In the genomic region with DNA sequence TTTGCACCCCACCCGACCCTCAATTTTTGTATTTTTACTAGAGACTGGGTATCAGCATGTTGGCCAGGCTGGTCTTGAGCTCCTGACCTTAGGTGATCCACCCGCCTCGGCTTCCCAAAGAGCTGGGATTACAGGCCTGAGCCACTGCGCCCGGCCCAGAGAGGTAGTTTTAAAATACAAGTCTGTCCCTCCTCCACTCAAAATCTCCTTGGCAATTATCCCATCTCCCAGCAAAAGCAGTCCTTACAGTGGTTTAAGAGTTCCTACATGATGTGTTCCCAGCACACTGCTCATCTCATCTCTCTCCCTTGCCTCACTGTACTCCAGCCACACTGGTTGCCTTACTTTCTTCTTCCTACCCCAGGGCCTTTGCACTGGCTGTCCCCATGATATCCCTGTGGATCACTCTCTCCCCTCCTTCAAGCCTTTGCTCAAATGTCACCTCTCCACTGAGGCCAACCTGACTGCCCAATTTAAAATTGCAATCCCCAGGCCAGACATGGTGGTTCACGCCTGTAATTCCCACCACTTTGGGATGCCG, we compare ENCODE assay signal across 29 cellular contexts. TPM values are rescaled to one million over a fixed set of nuclear protein-coding genes. Genes with fewer than 3 reads are reported as not detected.
A peak's percentile ranks its signal among the peaks of the same experiment; 100 is the strongest.
DNase-seq lines count a peak whose midpoint lies in the region; ATAC-seq lines count a peak whose summit lies in the region.
"Had no signal": no experiment of that assay in that cellular context is flagged by ENCODE, and none has a peak within 500 bp of the region (broad histone marks: within the 10 kb centered on the region; RNA-seq: fewer than 3 reads in every experiment).

No MANE protein-coding gene starts in this region.

- peaks cover 22% of the 10 kb centered on the region for H3K4me1 Mint-ChIP-seq in stimulated activated naive CD8-positive, alpha-beta T cell treated with anti-CD3 and anti-CD28 coated beads, Interleukin-15, Interleukin-2, amounts not matched to agents 100 ng/mL and 50 ng/mL, for 24 hours (ENCODE audit: low read depth)
- peaks cover 11% of the 10 kb centered on the region for H3K4me1 Mint-ChIP-seq in activated T-helper 1 cell treated with anti-CD3 and anti-CD28 coated beads, Interleukin-12 subunit alpha, Interleukin-12 subunit beta, Interleukin-2, Interleukin-4 antibody, amounts not matched to agents 30 ng/mL and 10 ng/mL and 1 ng/mL, durations not matched to agents 14 hours and 24 hours and 36 hours (ENCODE audit: low read depth)
- H3K4me1 Mint-ChIP-seq in naive thymus-derived CD4-positive, alpha-beta T cell = peaks cover 13 to 45% (median 35%) of the 10 kb centered on the region in 7 donors

- no peaks in the 10 kb centered on the region for H3K27me3 ChIP-seq in naive thymus-derived CD4-positive, alpha-beta T cell (ENCODE audit: control insufficient read depth in 2 of 2, insufficient read depth in 2 of 2, low read length in 2 of 2)
- H3K27me3 ChIP-seq: BLaER1 treated with 17β-estradiol and CSF1 and Interleukin-3, amounts not matched to agents 10 nM and 100 nM had no signal

- peaks cover 16% of the 10 kb centered on the region for H3K27me3 Mint-ChIP-seq in stimulated activated naive CD8-positive, alpha-beta T cell treated with anti-CD3 and anti-CD28 coated beads, Interleukin-15, Interleukin-2, amounts not matched to agents 100 ng/mL and 50 ng/mL, for 24 hours
- peaks cover 14% of the 10 kb centered on the region for H3K27me3 Mint-ChIP-seq in activated T-helper 1 cell treated with anti-CD3 and anti-CD28 coated beads, Interleukin-12 subunit alpha, Interleukin-12 subunit beta, Interleukin-2, Interleukin-4 antibody, amounts not matched to agents 30 ng/mL and 10 ng/mL and 1 ng/mL, durations not matched to agents 14 hours and 24 hours and 36 hours (ENCODE audit: insufficient read depth)
- peaks cover 0 to 33% (median 0%) of the 10 kb centered on the region in 5 donors for H3K27me3 Mint-ChIP-seq in naive thymus-derived CD4-positive, alpha-beta T cell

- no peaks in the 10 kb centered on the region for H3K9me3 ChIP-seq in naive thymus-derived CD4-positive, alpha-beta T cell (ENCODE audit: control insufficient read depth in 2 of 3, low read length in 3 of 3)
- H3K9me3 ChIP-seq: right atrium auricular region, tibial nerve had no signal

- peaks cover 4% of the 10 kb centered on the region for H3K9me3 Mint-ChIP-seq in stimulated activated naive CD8-positive, alpha-beta T cell treated with anti-CD3 and anti-CD28 coated beads, Interleukin-15, Interleukin-2, amounts not matched to agents 100 ng/mL and 50 ng/mL, for 24 hours
- peaks cover 9% of the 10 kb centered on the region for H3K9me3 Mint-ChIP-seq in activated T-helper 1 cell treated with anti-CD3 and anti-CD28 coated beads, Interleukin-12 subunit alpha, Interleukin-12 subunit beta, Interleukin-2, Interleukin-4 antibody, amounts not matched to agents 30 ng/mL and 10 ng/mL and 1 ng/mL, durations not matched to agents 14 hours and 24 hours and 36 hours
- H3K9me3 Mint-ChIP-seq in naive thymus-derived CD4-positive, alpha-beta T cell = peaks cover 0 to 6% (median 0%) of the 10 kb centered on the region in 11 donors
- H3K9me3 Mint-ChIP-seq: activated naive CD8-positive, alpha-beta T cell treated with anti-CD3 and anti-CD28 coated beads, Interleukin-2, amount 10 ng/mL, durations not matched to agents 7 days and 5 days had no signal

- H3K27ac Mint-ChIP-seq in stimulated activated naive CD8-positive, alpha-beta T cell treated with anti-CD3 and anti-CD28 coated beads, Interleukin-15, Interleukin-2, amounts not matched to agents 100 ng/mL and 50 ng/mL, for 24 hours = no peak overlapping the region
- H3K27ac Mint-ChIP-seq in activated T-helper 1 cell treated with anti-CD3 and anti-CD28 coated beads, Interleukin-12 subunit alpha, Interleukin-12 subunit beta, Interleukin-2, Interleukin-4 antibody, amounts not matched to agents 30 ng/mL and 10 ng/mL and 1 ng/mL, durations not matched to agents 14 hours and 24 hours and 36 hours = no peak overlapping the region
- H3K27ac Mint-ChIP-seq in naive thymus-derived CD4-positive, alpha-beta T cell = peak overlapping the region in 4 of 9 donors; percentile 32 to 65 (median 60)
- H3K27ac Mint-ChIP-seq: activated naive CD8-positive, alpha-beta T cell treated with anti-CD3 and anti-CD28 coated beads, Interleukin-2, amount 10 ng/mL, durations not matched to agents 7 days and 5 days had no signal

- H3K36me3 Mint-ChIP-seq in stimulated activated naive CD8-positive, alpha-beta T cell treated with anti-CD3 and anti-CD28 coated beads, Interleukin-15, Interleukin-2, amounts not matched to agents 100 ng/mL and 50 ng/mL, for 24 hours (ENCODE audit: low read depth) = no peaks in the 10 kb centered on the region
- H3K36me3 Mint-ChIP-seq in activated T-helper 1 cell treated with anti-CD3 and anti-CD28 coated beads, Interleukin-12 subunit alpha, Interleukin-12 subunit beta, Interleukin-2, Interleukin-4 antibody, amounts not matched to agents 30 ng/mL and 10 ng/mL and 1 ng/mL, durations not matched to agents 14 hours and 24 hours and 36 hours (ENCODE audit: low read depth) = peaks cover 1% of the 10 kb centered on the region
- peaks cover 0 to 9% (median 0%) of the 10 kb centered on the region in 5 donors for H3K36me3 Mint-ChIP-seq in naive thymus-derived CD4-positive, alpha-beta T cell
- H3K36me3 Mint-ChIP-seq: activated naive CD8-positive, alpha-beta T cell treated with anti-CD3 and anti-CD28 coated beads, Interleukin-2, amount 10 ng/mL, durations not matched to agents 7 days and 5 days had no signal

- CTCF ChIA-PET in naive thymus-derived CD4-positive, alpha-beta T cell (lab: Charles Lee) = interaction anchor here (1.0 to 2.9 kb wide), 2 partner anchors 11 to 20 kb away, joined by 3 to 28 read pairs; no protein-coding TSS in a partner anchor

- peak overlapping the region; percentile 5 for H3K4me3 Mint-ChIP-seq in stimulated activated naive CD8-positive, alpha-beta T cell treated with anti-CD3 and anti-CD28 coated beads, Interleukin-15, Interleukin-2, amounts not matched to agents 100 ng/mL and 50 ng/mL, for 24 hours
- H3K4me3 Mint-ChIP-seq in activated T-helper 1 cell treated with anti-CD3 and anti-CD28 coated beads, Interleukin-12 subunit alpha, Interleukin-12 subunit beta, Interleukin-2, Interleukin-4 antibody, amounts not matched to agents 30 ng/mL and 10 ng/mL and 1 ng/mL, durations not matched to agents 14 hours and 24 hours and 36 hours = peak overlapping the region; percentile 5
- H3K4me3 Mint-ChIP-seq in naive thymus-derived CD4-positive, alpha-beta T cell = peak overlapping the region in 9 of 10 donors; percentile 2 to 79 (median 67)
- H3K4me3 Mint-ChIP-seq: activated naive CD8-positive, alpha-beta T cell treated with anti-CD3 and anti-CD28 coated beads, Interleukin-2, amount 10 ng/mL, durations not matched to agents 7 days and 5 days had no signal

- H3K36me3 ChIP-seq in naive thymus-derived CD4-positive, alpha-beta T cell (ENCODE audit: control insufficient read depth in 2 of 3, insufficient read depth in 3 of 3, low read length in 3 of 3) = no peaks in the 10 kb centered on the region
- H3K36me3 ChIP-seq: BLaER1 treated with 17β-estradiol and CSF1 and Interleukin-3, amounts not matched to agents 10 nM and 100 nM; cardiac muscle cell; right atrium auricular region; stomach; tibial nerve had no signal

- POLR2A ChIA-PET in naive thymus-derived CD4-positive, alpha-beta T cell (lab: Charles Lee) = no interaction called here

- intact Hi-C loops in activated T-helper 1 cell treated with anti-CD3 and anti-CD28 coated beads, Interleukin-12 subunit alpha, Interleukin-12 subunit beta, Interleukin-2, Interleukin-4 antibody, amounts not matched to agents 30 ng/mL and 10 ng/mL and 1 ng/mL, durations not matched to agents 14 hours and 24 hours and 36 hours (cut with micrococcal nuclease) = no loop called here
- intact Hi-C loops in naive thymus-derived CD4-positive, alpha-beta T cell (cut with micrococcal nuclease) = no loop called here

- no peak for ATAC-seq in stimulated activated naive CD8-positive, alpha-beta T cell treated with anti-CD3 and anti-CD28 coated beads, Interleukin-15, Interleukin-2, amounts not matched to agents 100 U/mL and 50 U/mL, for 24 hours
- no peak for ATAC-seq in naive thymus-derived CD4-positive, alpha-beta T cell
- ATAC-seq in HG03457 (IDR thresholded peaks at IDR 0.05; ENCODE audit: unreplicated experiment) = no peak
- ATAC-seq: left lobe of liver, PC-3 had no signal

- no peak overlapping the region for H3K4me3 ChIP-seq in naive thymus-derived CD4-positive, alpha-beta T cell (ENCODE audit: low read length)
- H3K4me3 ChIP-seq: BLaER1 treated with 17β-estradiol and CSF1 and Interleukin-3, amounts not matched to agents 10 nM and 100 nM; cardiac muscle cell; coronary artery; right atrium auricular region; smooth muscle cell; stomach; tibial nerve had no signal

- no peak for DNase-seq in stimulated activated naive CD8-positive, alpha-beta T cell treated with anti-CD3 and anti-CD28 coated beads, Interleukin-15, Interleukin-2, amounts not matched to agents 100 U/mL and 50 U/mL, for 24 hours
- DNase-seq in activated T-helper 1 cell treated with anti-CD3 and anti-CD28 coated beads, Interleukin-12 subunit alpha, Interleukin-12 subunit beta, Interleukin-2, Interleukin-4 antibody, amounts not matched to agents 30 ng/mL and 10 ng/mL and 1 ng/mL, durations not matched to agents 14 hours and 24 hours and 36 hours (ENCODE audit: low spot score) = no peak
- no peak for DNase-seq in naive thymus-derived CD4-positive, alpha-beta T cell
- DNase-seq in ureter (ENCODE audit: low spot score) (no peak), NCI-H774 (lab: John Stamatoyannopoulos, UW) (no peak)
- DNase-seq: activated CD4-positive, alpha-beta T cell treated with anti-CD3 and anti-CD28 coated beads for 1 hour; activated naive CD8-positive, alpha-beta T cell treated with anti-CD3 and anti-CD28 coated beads, Interleukin-2, amount 10 ng/mL, durations not matched to agents 7 days and 5 days; DMS79 treated with DMSO at 0.1 percent for 48 hours; effector memory CD4-positive, alpha-beta T cell; GDM1; Karpas-422; NCI-H2029 treated with DMSO at 0.1 percent for 48 hours; NK-92 treated with Interleukin-12 subunit alpha and Interleukin-12 subunit beta, amount 100 ng/mL, for 24 hours; PC-3; posterior cingulate gyrus; stomach had no signal

- H3K27ac ChIP-seq in naive thymus-derived CD4-positive, alpha-beta T cell (ENCODE audit: low read depth, low read length) = no peak overlapping the region
- H3K27ac ChIP-seq: BLaER1 treated with 17β-estradiol and CSF1 and Interleukin-3, amounts not matched to agents 10 nM and 100 nM; cardiac muscle cell; coronary artery; right atrium auricular region; stomach; tibial nerve had no signal

- peaks cover 14 to 27% of the 10 kb centered on the region in 2 donors for H3K4me1 ChIP-seq in naive thymus-derived CD4-positive, alpha-beta T cell (ENCODE audit: control insufficient read depth in 2 of 2, insufficient read depth in 2 of 2, low read length in 2 of 2)

RNA-seq across cellular contexts. Expression of gene LRFN3, which starts 24.3 kb away (rescaled TPM):
- total RNA-seq in activated T-helper 1 cell treated with anti-CD3 and anti-CD28 coated beads, Interleukin-12 subunit alpha, Interleukin-12 subunit beta, Interleukin-2, Interleukin-4 antibody, amounts not matched to agents 30 ng/mL and 10 ng/mL and 1 ng/mL, durations not matched to agents 14 hours and 24 hours and 36 hours = 11.6 and 13.6 TPM in 2 replicates
- total RNA-seq in naive thymus-derived CD4-positive, alpha-beta T cell = 10 to 100 TPM in 3 of 5 experiments, 1 to 10 TPM in 2; 5.7 to 14.9 (median 11.6) TPM
- 1 to 10 TPM; 1.2 to 2.4 TPM for polyA plus RNA-seq in naive thymus-derived CD4-positive, alpha-beta T cell
- 9.6 TPM for total RNA-seq in ureter

RNA-seq across cellular contexts. Expression of gene SDHAF1, which starts 34.5 kb away (rescaled TPM):
- 21.2 and 24.5 TPM in 2 replicates for total RNA-seq in activated T-helper 1 cell treated with anti-CD3 and anti-CD28 coated beads, Interleukin-12 subunit alpha, Interleukin-12 subunit beta, Interleukin-2, Interleukin-4 antibody, amounts not matched to agents 30 ng/mL and 10 ng/mL and 1 ng/mL, durations not matched to agents 14 hours and 24 hours and 36 hours
- total RNA-seq in naive thymus-derived CD4-positive, alpha-beta T cell = 10 to 100 TPM in 3 of 5 experiments, 1 to 10 TPM in 2; 7.8 to 26.1 (median 17.8) TPM
- 10 to 100 TPM; 29.9 to 58.1 TPM for polyA plus RNA-seq in naive thymus-derived CD4-positive, alpha-beta T cell
- total RNA-seq in ureter = 13.8 TPM

RNA-seq across cellular contexts. Expression of gene SYNE4, which starts 48.1 kb away (rescaled TPM):
- total RNA-seq in activated T-helper 1 cell treated with anti-CD3 and anti-CD28 coated beads, Interleukin-12 subunit alpha, Interleukin-12 subunit beta, Interleukin-2, Interleukin-4 antibody, amounts not matched to agents 30 ng/mL and 10 ng/mL and 1 ng/mL, durations not matched to agents 14 hours and 24 hours and 36 hours = 1.7 and 1.8 TPM in 2 replicates
- total RNA-seq in naive thymus-derived CD4-positive, alpha-beta T cell = 1 to 10 TPM; 1.7 to 5.4 (median 3.8) TPM
- under 1 TPM in 1 of 2 donors, not detected in 1; 0.14 TPM for polyA plus RNA-seq in naive thymus-derived CD4-positive, alpha-beta T cell
- 4.1 TPM for total RNA-seq in ureter
- total RNA-seq: glomerular endothelial cell, right atrium auricular region had no signal

RNA-seq across cellular contexts. Expression of gene TYROBP, which starts 52.4 kb away (rescaled TPM):
- total RNA-seq in activated T-helper 1 cell treated with anti-CD3 and anti-CD28 coated beads, Interleukin-12 subunit alpha, Interleukin-12 subunit beta, Interleukin-2, Interleukin-4 antibody, amounts not matched to agents 30 ng/mL and 10 ng/mL and 1 ng/mL, durations not matched to agents 14 hours and 24 hours and 36 hours = not detected in 2 replicates
- total RNA-seq in naive thymus-derived CD4-positive, alpha-beta T cell = 100 to 1,000 TPM in 1 of 5 experiments, 10 to 100 TPM in 3, not detected in 1; 15.1 to 428 (median 35.6) TPM
- polyA plus RNA-seq in naive thymus-derived CD4-positive, alpha-beta T cell = 1 to 10 TPM; 2.3 to 3.7 TPM
- total RNA-seq in ureter = 18.7 TPM
- total RNA-seq: astrocyte, cardiac muscle cell, epithelial cell of proximal tubule, glomerular endothelial cell, HepG2, PC-3, smooth muscle cell had no signal
- polyA plus RNA-seq: cardiac muscle cell, HepG2, smooth muscle cell had no signal

RNA-seq across cellular contexts. Expression of gene ALKBH6, which starts 53.5 kb away (rescaled TPM):
- total RNA-seq in activated T-helper 1 cell treated with anti-CD3 and anti-CD28 coated beads, Interleukin-12 subunit alpha, Interleukin-12 subunit beta, Interleukin-2, Interleukin-4 antibody, amounts not matched to agents 30 ng/mL and 10 ng/mL and 1 ng/mL, durations not matched to agents 14 hours and 24 hours and 36 hours = 48.3 and 60.6 TPM in 2 replicates
- total RNA-seq in naive thymus-derived CD4-positive, alpha-beta T cell = 10 to 100 TPM; 32.6 to 60.6 (median 49.3) TPM
- polyA plus RNA-seq in naive thymus-derived CD4-positive, alpha-beta T cell = 10 to 100 TPM; 19.1 to 34.1 TPM
- total RNA-seq in ureter = 23.8 TPM

Comparison
In these comparisons a context has a peak if more than half of its experiments do, and no peak if none do; other contexts are left out.
1. H3K4me3 Mint-ChIP-seq: peak in every context shown above with its lines; median percentile 67 in naive thymus-derived CD4-positive, alpha-beta T cell; 5 in stimulated activated naive CD8-positive, alpha-beta T cell treated with anti-CD3 and anti-CD28 coated beads, Interleukin-15, Interleukin-2, amounts not matched to agents 100 ng/mL and 50 ng/mL, for 24 hours; 5 in activated T-helper 1 cell treated with anti-CD3 and anti-CD28 coated beads, Interleukin-12 subunit alpha, Interleukin-12 subunit beta, Interleukin-2, Interleukin-4 antibody, amounts not matched to agents 30 ng/mL and 10 ng/mL and 1 ng/mL, durations not matched to agents 14 hours and 24 hours and 36 hours.